Comparison of ENCODE assay signal across 8 cellular contexts in the genomic region with DNA sequence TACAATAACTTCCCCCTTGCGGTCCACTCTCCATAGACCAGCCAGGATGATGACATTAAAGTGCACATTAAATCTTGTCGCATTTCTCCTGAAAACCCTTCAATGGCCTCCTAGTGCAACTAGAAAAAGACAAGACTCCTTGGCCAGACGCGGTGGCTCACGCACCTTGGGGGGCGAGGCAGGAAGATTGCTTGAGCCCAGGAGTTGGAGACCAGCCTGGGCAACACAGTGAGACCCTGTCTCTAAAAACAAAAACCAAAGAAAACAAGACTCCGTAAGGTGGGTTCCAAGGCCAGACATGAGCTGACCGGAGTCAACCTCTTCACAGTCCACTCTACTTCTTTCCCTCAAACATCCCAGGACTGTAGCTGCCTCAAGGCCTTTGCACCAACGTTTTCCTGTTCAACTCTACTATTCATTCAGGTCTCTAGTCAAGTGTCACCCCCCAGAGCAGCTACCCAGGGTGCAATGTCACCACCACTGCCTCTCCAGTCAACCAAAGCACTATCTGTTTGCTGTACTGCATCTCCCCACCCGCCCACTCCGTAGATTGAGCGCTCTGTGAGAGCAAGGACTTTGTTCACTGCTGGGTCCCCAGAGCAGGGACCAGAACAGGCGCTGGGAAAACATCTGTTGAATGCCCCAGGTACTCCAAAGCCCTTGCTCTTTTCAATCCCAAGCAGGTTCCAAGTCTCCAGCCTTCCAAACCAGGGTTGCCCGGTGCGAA. TPM values are rescaled to one million over a fixed set of nuclear protein-coding genes. Genes with fewer than 3 reads are reported as not detected.
DNase-seq lines count a peak whose midpoint lies in the region; ATAC-seq and TF ChIP-seq lines count a peak whose summit lies in the region.

No MANE protein-coding gene starts in this region.

- peak overlapping the region; percentile 92 to 99 (median 97) for H3K27ac Mint-ChIP-seq in naive thymus-derived CD4-positive, alpha-beta T cell

- intact Hi-C loops in dorsolateral prefrontal cortex (cut with DNase I), result loop anchor here (5.0 to 10.0 kb wide), 7 partner anchors 71 to 251 kb away; partner anchors contain the start of genes ASCC2 (in 1 of the 2), MTMR3 (in 1 of the 2), NF2 (in 1 of the 2) and THOC5 (in 1 of the 2)
- intact Hi-C loops in naive thymus-derived CD4-positive, alpha-beta T cell (cut with micrococcal nuclease), result loop anchor here (2.0 to 10.0 kb wide), 10 partner anchors 213 to 1986 kb away; partner anchors contain the start of genes CASTOR1 (in 1 of the 2), DEPDC5 (in 1 of the 2), EWSR1 (in 1 of the 2) and PISD (in 1 of the 2)

- H3K4me1 ChIP-seq in naive thymus-derived CD4-positive, alpha-beta T cell (ENCODE audit: control insufficient read depth in 2 of 2, insufficient read depth in 2 of 2, low read length in 2 of 2), result peaks cover 16 to 17% of the 10 kb centered on the region in 2 donors
- peaks cover 6% of the 10 kb centered on the region for H3K4me1 ChIP-seq in urinary bladder (ENCODE audit: insufficient read depth)

- no peaks in the 10 kb centered on the region for H3K9me3 ChIP-seq in naive thymus-derived CD4-positive, alpha-beta T cell (ENCODE audit: control insufficient read depth in 2 of 3, low read length in 3 of 3)

- no peaks in the 10 kb centered on the region for H3K27me3 ChIP-seq in dorsolateral prefrontal cortex
- H3K27me3 ChIP-seq in naive thymus-derived CD4-positive, alpha-beta T cell (ENCODE audit: control insufficient read depth in 2 of 2, insufficient read depth in 2 of 2, low read length in 2 of 2), result no peaks in the 10 kb centered on the region

- no peaks in the 10 kb centered on the region for H3K27me3 Mint-ChIP-seq in naive thymus-derived CD4-positive, alpha-beta T cell

- peaks cover 0 to 18% (median 3%) of the 10 kb centered on the region in 3 experiments for H3K36me3 ChIP-seq in naive thymus-derived CD4-positive, alpha-beta T cell (ENCODE audit: control insufficient read depth in 2 of 3, insufficient read depth in 3 of 3, low read length in 3 of 3)
- no peaks in the 10 kb centered on the region for H3K36me3 ChIP-seq in urinary bladder (ENCODE audit: insufficient read depth)

- CTCF ChIA-PET in naive thymus-derived CD4-positive, alpha-beta T cell (lab: Charles Lee), result interaction anchor here (0.7 to 1.0 kb wide), 2 partner anchors 22 to 239 kb away, joined by 3 to 4 read pairs; no protein-coding TSS in a partner anchor

- H3K4me3 Mint-ChIP-seq in naive thymus-derived CD4-positive, alpha-beta T cell, result peak overlapping the region; percentile 95 to 100 (median 99)

- peak overlapping the region in 46 of 59 donors; percentile 64 to 99 (median 96) for H3K27ac ChIP-seq in dorsolateral prefrontal cortex
- H3K27ac ChIP-seq in naive thymus-derived CD4-positive, alpha-beta T cell (ENCODE audit: low read depth, low read length), result peak overlapping the region; percentile 88
- peak overlapping the region; percentile 48 for H3K27ac ChIP-seq in urinary bladder (ENCODE audit: low read depth)

- H3K4me1 Mint-ChIP-seq in naive thymus-derived CD4-positive, alpha-beta T cell, result peaks cover 21 to 59% (median 39%) of the 10 kb centered on the region in 7 donors

- DNase-seq in RKO (ENCODE audit: low spot score), result peak; percentile 16
- no peak for DNase-seq in dorsolateral prefrontal cortex
- DNase-seq in naive thymus-derived CD4-positive, alpha-beta T cell, result peak in 2 of 9 donors; percentile 3 to 12

- TF ChIP-seq CTCF in dorsolateral prefrontal cortex (IDR thresholded peaks at IDR 0.05 in 54 of 56, conservative IDR thresholded peaks at IDR 0.05 in 2 of 56; ENCODE audit: low read depth in 1 of 56, partially characterized antibody in 56 of 56), result no peak

- ATAC-seq in GM18520 (IDR thresholded peaks at IDR 0.05; ENCODE audit: unreplicated experiment) (peak; percentile 3), HG02840 (IDR thresholded peaks at IDR 0.05; ENCODE audit: low FRiP score, unreplicated experiment) (peak; percentile 3), GM18519 (IDR thresholded peaks at IDR 0.05; ENCODE audit: low FRiP score, unreplicated experiment) (no peak), HG03342 (IDR thresholded peaks at IDR 0.05; ENCODE audit: unreplicated experiment) (no peak)
- ATAC-seq in naive thymus-derived CD4-positive, alpha-beta T cell, result no peak

- WGBS in urinary bladder, result 56% methylated on average over 15 of the region's 15 CpGs

- H3K9me3 Mint-ChIP-seq in naive thymus-derived CD4-positive, alpha-beta T cell, result no peaks in the 10 kb centered on the region

- peak overlapping the region; percentile 69 to 100 (median 96) for H3K4me3 ChIP-seq in dorsolateral prefrontal cortex
- peak overlapping the region; percentile 84 for H3K4me3 ChIP-seq in naive thymus-derived CD4-positive, alpha-beta T cell (ENCODE audit: low read length)
- peak overlapping the region; percentile 77 for H3K4me3 ChIP-seq in urinary bladder (ENCODE audit: low read depth, low read length)

- peaks cover 3 to 13% (median 9%) of the 10 kb centered on the region in 5 donors for H3K36me3 Mint-ChIP-seq in naive thymus-derived CD4-positive, alpha-beta T cell

- POLR2A ChIA-PET in naive thymus-derived CD4-positive, alpha-beta T cell (lab: Charles Lee), result interaction anchor here (0.6 to 1.9 kb wide), 5 partner anchors 9 to 399 kb away, joined by 3 to 9 read pairs (median 4); partner anchors contain the start of genes ASCC2 and THOC5

RNA-seq across cellular contexts. Expression of gene ZMAT5, which starts 0.7 kb away (rescaled TPM):
- total RNA-seq in dorsolateral prefrontal cortex (10 to 100 TPM; 13.5 to 32.9 (median 20.5) TPM), urinary bladder (14.1 TPM)
- total RNA-seq in naive thymus-derived CD4-positive, alpha-beta T cell, result 10 to 100 TPM; 12.9 to 26.4 (median 14.7) TPM
- polyA plus RNA-seq in naive thymus-derived CD4-positive, alpha-beta T cell, result 10 to 100 TPM; 42.7 to 55.0 TPM
- 27.8 TPM for polyA plus RNA-seq in urinary bladder

RNA-seq across cellular contexts. Expression of gene UQCR10, which starts 1.1 kb away (rescaled TPM):
- total RNA-seq in dorsolateral prefrontal cortex (100 to 1,000 TPM in 61 of 120 experiments, 10 to 100 TPM in 59; 57.3 to 129 (median 100) TPM), urinary bladder (59.6 TPM)
- 10 to 100 TPM; 30.9 to 99.8 (median 50.0) TPM for total RNA-seq in naive thymus-derived CD4-positive, alpha-beta T cell
- 100 to 1,000 TPM; 246 to 310 TPM for polyA plus RNA-seq in naive thymus-derived CD4-positive, alpha-beta T cell
- 155 TPM for polyA plus RNA-seq in urinary bladder

RNA-seq across cellular contexts. Expression of gene CABP7, which starts 46.3 kb away (rescaled TPM):
- total RNA-seq in dorsolateral prefrontal cortex (1 to 10 TPM; 1.4 to 8.2 (median 3.5) TPM), urinary bladder (0.11 TPM)
- under 1 TPM in 3 of 5 experiments, not detected in 2; 0.07 to 0.42 (median 0.22) TPM for total RNA-seq in naive thymus-derived CD4-positive, alpha-beta T cell
- under 1 TPM in 1 of 2 donors, not detected in 1; 0.12 TPM for polyA plus RNA-seq in naive thymus-derived CD4-positive, alpha-beta T cell
- polyA plus RNA-seq in urinary bladder, result 0.05 TPM

Comparison
In these comparisons a context has a peak if more than half of its experiments do, and no peak if none do; other contexts are left out.
1. ATAC-seq: peak in GM18520 (single experiment) and HG02840 (single experiment); none in naive thymus-derived CD4-positive, alpha-beta T cell (single experiment), GM18519 (single experiment) and HG03342 (single experiment).
2. Peak in every context shown above with its lines, with median percentiles within 50 percentile points of each other: H3K27ac ChIP-seq and H3K4me3 ChIP-seq.